10 cellular contexts compared by ENCODE assay signal in genomic region chr9:129939426-129939825, GRCh38.
DNase-seq lines count a peak whose midpoint lies in the region; ATAC-seq and TF ChIP-seq lines count a peak whose summit lies in the region.
"Had no signal": no experiment of that assay in that cellular context is flagged by ENCODE, and none has a peak within 500 bp of the region (broad histone marks: within the 10 kb centered on the region; RNA-seq: fewer than 3 reads in every experiment).

No MANE protein-coding gene starts in this region.

- peaks cover 34% of the 10 kb centered on the region for H3K36me3 ChIP-seq in SK-N-MC (ENCODE audit: insufficient read depth, low read length)

- peaks cover 6% of the 10 kb centered on the region for H3K9me3 Mint-ChIP-seq in chondrocyte (ENCODE audit: low read depth)

- H3K36me3 Mint-ChIP-seq in chondrocyte (ENCODE audit: low read depth), result peaks cover 11% of the 10 kb centered on the region

- H3K9ac ChIP-seq in SK-N-MC (ENCODE audit: insufficient read length), result peak overlapping the region; percentile 28

- H3K9me3 ChIP-seq in SK-N-MC (ENCODE audit: low read depth, low read length), result peaks cover 16% of the 10 kb centered on the region

- intact Hi-C loops in sciatic nerve (cut with DNase I), result no loop called here

- H3K27ac ChIP-seq in SK-N-MC, result peak overlapping the region; percentile 97

- peaks cover 28% of the 10 kb centered on the region for H3K4me1 Mint-ChIP-seq in chondrocyte (ENCODE audit: low read depth)

- ATAC-seq in sciatic nerve (peak; percentile 55), GM19467 (IDR thresholded peaks at IDR 0.05; ENCODE audit: unreplicated experiment) (no peak)
- ATAC-seq in activated CD4-positive, CD25-positive, alpha-beta regulatory T cell treated with anti-CD3 and anti-CD28 coated beads, Interleukin-2, amount 50 U/mL, for 24 hours, result no peak

- no peak for TF ChIP-seq CTCF in chondrocyte (IDR thresholded peaks at IDR 0.05)

- peak overlapping the region; percentile 34 for H3K4me3 ChIP-seq in SK-N-MC

- no peak overlapping the region for H3K4me3 Mint-ChIP-seq in chondrocyte (ENCODE audit: unreplicated experiment)

- peak; percentile 42 for DNase-seq in EH (ENCODE audit: low read depth)
- peak; percentile 95 for DNase-seq in SK-N-MC (ENCODE audit: low read depth, low spot score)
- no peak for DNase-seq in chondrocyte (ENCODE audit: low spot score)
- DNase-seq in sciatic nerve (ENCODE audit: low spot score), result no peak
- no peak for DNase-seq in NOMO-1 (lab: John Stamatoyannopoulos, UW; ENCODE audit: unreplicated experiment in 2 of 2)
- DNase-seq: activated CD4-positive, alpha-beta T cell treated with anti-CD3 and anti-CD28 coated beads for 48 hours; NCI-H510A treated with DMSO at 0.1 percent for 48 hours; small intestine had no signal

- H3K27me3 Mint-ChIP-seq in chondrocyte (ENCODE audit: low read depth), result no peaks in the 10 kb centered on the region

- peak overlapping the region; percentile 60 for H3K27ac Mint-ChIP-seq in chondrocyte (ENCODE audit: unreplicated experiment)

Comparison
In these comparisons a context has a peak if more than half of its experiments do, and no peak if none do; other contexts are left out.
1. DNase-seq: peak in EH (single experiment) and SK-N-MC (single experiment); none in chondrocyte (single experiment), sciatic nerve (single experiment) and NOMO-1 (0 of 2).